Comparison of ENCODE assay signal across 21 cellular contexts in genomic region chr14:30532264-30532663, GRCh38. TPM values are rescaled to one million over a fixed set of nuclear protein-coding genes. Genes with fewer than 3 reads are reported as not detected.
DNase-seq lines count a peak whose midpoint lies in the region; ATAC-seq, FAIRE-seq and TF ChIP-seq lines count a peak whose summit lies in the region.
"Had no signal": no experiment of that assay in that cellular context is flagged by ENCODE, and none has a peak within 500 bp of the region (broad histone marks: within the 10 kb centered on the region; RNA-seq: fewer than 3 reads in every experiment).

No MANE protein-coding gene starts in this region.

- H3K27me3 ChIP-seq in HepG2 (ENCODE audit: control insufficient read depth in 1 of 2, insufficient read depth in 2 of 2, low read length in 2 of 2): no peaks in the 10 kb centered on the region

- DNase-seq in HuH-7 (ENCODE audit: low spot score): peak; percentile 54
- DNase-seq in NCI-H69 (lab: John Stamatoyannopoulos, UW): peak; percentile 33
- DNase-seq in fibroblast of mammary gland (ENCODE audit: low read depth): peak; percentile 5
- DNase-seq in HepG2 (ENCODE audit: low spot score): no peak
- DNase-seq in GM10266 (ENCODE audit: extremely low spot score): no peak
- no peak for DNase-seq in mucosa of gallbladder (ENCODE audit: low spot score)
- no peak for DNase-seq in OCI-M2 (lab: John Stamatoyannopoulos, UW; ENCODE audit: unreplicated experiment)
- no peak for DNase-seq in effector CD4-positive, alpha-beta T cell
- DNase-seq: Caco-2; CD4-positive, alpha-beta T cell; GF-D8; GM23248; HCEC 1CT; NCI-H1048; NCI-H1436; NCI-H2029; NCI-H526 treated with DMSO at 0.1 percent for 48 hours; NK-92 treated with Interleukin-12 subunit alpha and Interleukin-12 subunit beta, amount 100 ng/mL, for 24 hours; Right ventricle myocardium superior had no signal

- no peak overlapping the region for H3K27ac ChIP-seq in HepG2 (ENCODE audit: extremely low read length, insufficient read depth, low read length)
- H3K27ac ChIP-seq: GM23248, KMS-11 had no signal

- intact Hi-C loops in HepG2 (cut with micrococcal nuclease; ENCODE audit: unreplicated experiment): no loop called here

- H4K20me1 ChIP-seq in HepG2 (ENCODE audit: insufficient read depth, low read length): no peaks in the 10 kb centered on the region

- H3K36me3 ChIP-seq in HepG2 (replicated peaks in 1 of 2; ENCODE audit: control insufficient read depth in 1 of 2, insufficient read depth in 2 of 2, low read length in 2 of 2): no peaks in the 10 kb centered on the region

- TF ChIP-seq RAD21 in HepG2 (CRISPR knock-in tag; IDR thresholded peaks at IDR 0.05): no peak

- no peak for TF ChIP-seq EP300 in HepG2 (IDR thresholded peaks at IDR 0.05; ENCODE audit: low read depth in 2 of 2, low read length in 2 of 2)
- no peak for TF ChIP-seq EP300 in HepG2 (CRISPR knock-in tag; IDR thresholded peaks at IDR 0.05; ENCODE audit: borderline replicate concordance)

- no peak overlapping the region for H3K4me2 ChIP-seq in HepG2 (ENCODE audit: low read depth, low read length)
- H3K4me2 ChIP-seq: KMS-11 had no signal

- FAIRE-seq in HepG2 (lab: Jason Lieb, UNC): no peak
- FAIRE-seq: GM12878 had no signal

- H2AFZ ChIP-seq in HepG2 (ENCODE audit: low read length): no peak overlapping the region
- H2AFZ ChIP-seq: GM23248 had no signal

- 2% methylated on average over 5 of the region's 5 CpGs for whole genome bisulfite sequencing in HepG2 (ENCODE audit: low lambda C conversion rate)

- ATAC-seq in HepG2: peak; percentile 33; the same call in 1 of the 3 replicates
- ATAC-seq: GM12878 had no signal

- CTCF ChIA-PET in HepG2 (lab: Yijun Ruan, JAX; ENCODE audit: low intra/inter-chr PET ratio, low total read pairs): no interaction called here

- no TSS peak for BruUV-seq in HepG2 (replicated peaks; lab: Mats Ljungman, UMichigan)

- in situ Hi-C loops in HepG2 (cut with HindIII; ENCODE audit: extremely low pct_ligation_motif_present, low pct_unique_long_range_greater_than_20kb): no loop called here

- TF ChIP-seq CTCF in fibroblast of mammary gland (conservative IDR thresholded peaks at IDR 0.05; ENCODE audit: control insufficient read depth, insufficient read depth, low read depth, low read length): no peak
- TF ChIP-seq CTCF in HepG2 (CRISPR knock-in tag; IDR thresholded peaks at IDR 0.05): no peak
- no peak for TF ChIP-seq CTCF in GM10266 (IDR thresholded peaks at IDR 0.05; ENCODE audit: control insufficient read depth, insufficient read depth, low read depth, missing control alignments)

- no peak for TF ChIP-seq POLR2A in HepG2 (IDR thresholded peaks at IDR 0.05; ENCODE audit: insufficient read depth in 1 of 2, low read depth in 2 of 2, low read length in 2 of 2)

- no peaks in the 10 kb centered on the region for H3K79me2 ChIP-seq in HepG2 (ENCODE audit: insufficient read depth, low read length)

- POLR2A ChIA-PET in HepG2 (lab: Yijun Ruan, JAX): no interaction called here

- H3K9ac ChIP-seq in HepG2 (ENCODE audit: insufficient read depth, low read depth, low read length): no peak overlapping the region
- H3K9ac ChIP-seq: GM23248, KMS-11 had no signal

- no peaks in the 10 kb centered on the region for H3K4me1 ChIP-seq in HepG2 (ENCODE audit: insufficient read depth, low read length)
- H3K4me1 ChIP-seq: Caco-2 had no signal

- no peaks in the 10 kb centered on the region for H3K9me3 ChIP-seq in HepG2 (ENCODE audit: low read length)
- H3K9me3 ChIP-seq: Caco-2 had no signal

- H3K4me3 ChIP-seq in fibroblast of mammary gland (ENCODE audit: control insufficient read depth, low read depth, low read length) (no peak overlapping the region), HepG2 (replicated peaks in 1 of 3; ENCODE audit: insufficient read depth in 1 of 3, low read depth in 2 of 3, low read length in 3 of 3) (no peak overlapping the region)
- H3K4me3 ChIP-seq: GM12878, GM23248 had no signal

TF ChIP-seq in HepG2, 621 proteins besides CTCF, POLR2A, EP300 and RAD21 (continues in another document):
- peak; percentile 86 for TF ChIP-seq NR2F6 (IDR thresholded peaks at IDR 0.05)
- TF ChIP-seq NR2F6 (CRISPR knock-in tag; IDR thresholded peaks at IDR 0.05): peak; percentile 42; the same call in 1 of the 2 replicates
- no peak for TF ChIP-seq ZBTB20 (CRISPR knock-in tag; IDR thresholded peaks at IDR 0.05; ENCODE audit: borderline replicate concordance, low read depth)
- TF ChIP-seq NR2F1 (CRISPR knock-in tag; IDR thresholded peaks at IDR 0.05): peak; percentile 15 to 70; a peak in 1 of 4 replicates
- TF ChIP-seq ZNF337 (CRISPR knock-in tag; IDR thresholded peaks at IDR 0.05; ENCODE audit: borderline replicate concordance, low read depth): no peak
- TF ChIP-seq MTA3 (CRISPR knock-in tag; IDR thresholded peaks at IDR 0.05): no peak
- peak; percentile 67 for TF ChIP-seq NR2C2 (CRISPR knock-in tag; IDR thresholded peaks at IDR 0.05; ENCODE audit: borderline replicate concordance)
- no peak for TF ChIP-seq ZNF609 (CRISPR knock-in tag; IDR thresholded peaks at IDR 0.05; ENCODE audit: borderline replicate concordance)
- TF ChIP-seq CEBPG (CRISPR knock-in tag; IDR thresholded peaks at IDR 0.05): peak; percentile 42; the same call in 1 of the 2 replicates
- TF ChIP-seq MED8 (CRISPR knock-in tag; IDR thresholded peaks at IDR 0.05; ENCODE audit: insufficient replicate concordance): no peak
- TF ChIP-seq ZNF274 (CRISPR knock-in tag; IDR thresholded peaks at IDR 0.05): no peak
- no peak for TF ChIP-seq FOXK1 (CRISPR knock-in tag; IDR thresholded peaks at IDR 0.05; ENCODE audit: borderline replicate concordance, low read depth)
- TF ChIP-seq LCORL (IDR thresholded peaks at IDR 0.05): peak; percentile 98
- TF ChIP-seq LCORL (CRISPR knock-in tag; IDR thresholded peaks at IDR 0.05): no peak
- peak; percentile 38; the same call in 1 of the 2 replicates for TF ChIP-seq NFIC (IDR thresholded peaks at IDR 0.05; ENCODE audit: low read length)
- peak; percentile 75; the same call in 1 of the 2 replicates for TF ChIP-seq CEBPB (IDR thresholded peaks at IDR 0.05; ENCODE audit: borderline replicate concordance, low read depth, low read length)
- TF ChIP-seq ZNF589 (CRISPR knock-in tag; conservative IDR thresholded peaks at IDR 0.05): no peak

RNA-seq across cellular contexts. Expression of gene G2E3, which starts 26.7 kb away (rescaled TPM):
- 63.0 and 90.7 TPM in 2 replicates for total RNA-seq in HepG2 (2016; rRNA removed; fragmentation: Illumina TruSeq; extraction: Trizol)
- 20.1 and 20.7 TPM in 2 replicates for total RNA-seq in HepG2 (2016; cell fraction: cytosol; rRNA removed; fragmentation: Illumina TruSeq; extraction: Trizol; ENCODE audit: low read depth)
- 61.4 and 87.9 TPM in 2 replicates for total RNA-seq in HepG2 (2016; cell fraction: insoluble cytoplasmic fraction; rRNA removed; fragmentation: Illumina TruSeq; extraction: Trizol)
- 27.9 and 35.1 TPM in 2 replicates for total RNA-seq in HepG2 (2016; cell fraction: membrane; rRNA removed; fragmentation: Illumina TruSeq; extraction: Trizol)
- total RNA-seq in HepG2 (2016; cell fraction: nucleus; rRNA removed; fragmentation: Illumina TruSeq; extraction: Trizol): 81.7 and 85.9 TPM in 2 replicates
- 13.8 and 22.8 TPM in 2 replicates for polyA plus RNA-seq in HepG2 (2011; rRNA removed)
- polyA plus RNA-seq in HepG2 (2011; cell fraction: cytosol; rRNA removed): 5.6 and 8.4 TPM in 2 replicates
- polyA plus RNA-seq in HepG2 (2011; cell fraction: nucleus; rRNA removed): 11.7 and 14.1 TPM in 2 replicates
- 22.9 and 29.9 TPM in 2 replicates for polyA plus RNA-seq in HepG2 (2012)
- 2.5 and 2.9 TPM in 2 replicates for polyA plus RNA-seq in HepG2 (2016; cell fraction: cytosol; fragmentation: Illumina TruSeq; extraction: Trizol; ENCODE audit: low read depth)
- polyA plus RNA-seq in HepG2 (2016; cell fraction: insoluble cytoplasmic fraction; fragmentation: Illumina TruSeq; extraction: Trizol; ENCODE audit: low read depth): 40.8 and 45.8 TPM in 2 replicates
- polyA plus RNA-seq in HepG2 (2016; cell fraction: membrane; fragmentation: Illumina TruSeq; extraction: Trizol; ENCODE audit: low read depth): 5.2 and 7.8 TPM in 2 replicates
- 71.9 and 74.2 TPM in 2 replicates for polyA plus RNA-seq in HepG2 (2016; cell fraction: nucleus; fragmentation: Illumina TruSeq; extraction: Trizol; ENCODE audit: insufficient read depth, low read depth)
- 8.9 and 9.2 TPM in 2 replicates for polyA minus RNA-seq in HepG2 (2011; rRNA and poly(A)+ RNA removed; ENCODE audit: low replicate concordance)
- polyA minus RNA-seq in HepG2 (2011; cell fraction: cytosol; rRNA and poly(A)+ RNA removed): 31.6 and 36.1 TPM in 2 replicates
- polyA minus RNA-seq in HepG2 (2011; cell fraction: nucleus; rRNA and poly(A)+ RNA removed): 92.2 and 121 TPM in 2 replicates
- 17.0 TPM for total RNA-seq in mucosa of gallbladder

Comparison
In these comparisons a context has a peak if more than half of its experiments do, and no peak if none do; other contexts are left out.
1. DNase-seq: peak in HuH-7 (single experiment), NCI-H69 (single experiment) and fibroblast of mammary gland (single experiment); none in HepG2 (single experiment), GM10266 (single experiment), mucosa of gallbladder (single experiment), OCI-M2 (single experiment) and effector CD4-positive, alpha-beta T cell (single experiment).